8 cellular contexts compared by ENCODE assay signal in the genomic region with DNA sequence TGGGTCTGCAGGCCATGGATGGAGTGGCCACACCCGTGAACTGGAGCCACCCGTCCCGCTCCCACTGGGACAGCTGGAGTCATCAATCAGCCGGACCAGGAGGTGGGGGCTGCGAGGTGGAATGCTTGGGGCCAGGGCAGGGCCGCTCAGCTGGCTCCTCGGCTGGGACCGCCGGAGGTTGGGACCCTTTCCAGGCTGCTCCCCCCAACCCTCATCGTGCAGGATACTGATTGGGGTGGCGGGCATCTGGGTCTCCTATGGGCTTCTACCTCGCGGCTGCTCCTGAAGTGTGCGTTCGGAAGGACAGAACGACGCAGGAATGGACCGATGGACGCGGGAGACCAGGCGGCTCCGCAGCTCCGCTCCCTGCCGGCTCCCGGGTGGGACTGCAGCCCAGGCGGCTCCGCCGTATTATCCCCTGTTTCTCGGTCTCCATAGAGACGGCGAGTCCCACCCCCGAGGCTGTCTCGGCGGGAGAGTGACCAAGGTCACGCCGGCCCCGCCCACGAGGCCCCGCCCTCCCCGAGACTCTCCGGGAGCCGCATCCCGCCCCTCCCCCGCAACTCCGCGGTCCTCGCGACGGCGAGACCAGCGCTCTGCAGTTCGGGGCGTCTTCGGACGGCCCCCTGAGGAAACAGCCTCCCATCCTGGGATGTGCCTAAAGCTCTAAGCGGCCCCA. TPM values are rescaled to one million over a fixed set of nuclear protein-coding genes. Genes with fewer than 3 reads are reported as not detected.
A peak's percentile ranks its signal among the peaks of the same experiment; 100 is the strongest.
DNase-seq lines count a peak whose midpoint lies in the region; ATAC-seq and TF ChIP-seq lines count a peak whose summit lies in the region.

TSS of gene TPPP3 (minus strand) at position 388 of the 679 bp plus-strand sequence. CDS start 2,387 bp downstream, outside the sequence.

- H2BK5ac ChIP-seq in H9 (ENCODE audit: insufficient read length, low read length) = no peak within 1 kb of the TSS

- no peak within 1 kb of the TSS for H2BK120ac ChIP-seq in H9 (ENCODE audit: low read depth, low read length, poor library complexity, severe bottlenecking)

- H3K9ac ChIP-seq in H9 (ENCODE audit: extremely low read depth, insufficient read length, low read length) (no peak within 1 kb of the TSS), SK-N-SH (peak within 1 kb of the TSS; percentile 70)

- no peak within 1 kb of the TSS for H2BK15ac ChIP-seq in H9 (ENCODE audit: low read depth, low read length)

- no peak within 1 kb of the TSS for H2AK5ac ChIP-seq in H9 (ENCODE audit: insufficient read length, low read length)

- TF ChIP-seq CTCF in AG04450 (IDR thresholded peaks at IDR 0.05; ENCODE audit: low read depth, low read length) = peak; percentile 65
- peak; percentile 76 for TF ChIP-seq CTCF in H9 (conservative IDR thresholded peaks at IDR 0.05)
- peak; percentile 64 for TF ChIP-seq CTCF in SK-N-SH (IDR thresholded peaks at IDR 0.05)
- peak; percentile 77 for TF ChIP-seq CTCF in choroid plexus epithelial cell (conservative IDR thresholded peaks at IDR 0.05; ENCODE audit: low read depth, low read length)
- peak; percentile 21 to 63 (median 53) for TF ChIP-seq CTCF in sigmoid colon (IDR thresholded peaks at IDR 0.05)

- POLR2A ChIA-PET in AG04450 (lab: Yijun Ruan, JAX) = interaction anchor here (1.0 to 1.7 kb wide), 3 partner anchors 115 to 146 kb away, joined by 3 to 5 read pairs (median 4); partner anchors contain the start of gene FHOD1
- POLR2A ChIA-PET in SK-N-SH (lab: Yijun Ruan, JAX) = interaction anchor here (0.7 kb wide), 1 partner anchor 785 kb away, joined by 4 read pairs; no protein-coding TSS in a partner anchor

- DNase-seq in AG04450 (ENCODE audit: low read depth, low spot score) (no peak), H9 (peak; percentile 86), SK-N-SH (peak; percentile 98), choroid plexus epithelial cell (ENCODE audit: low read depth) (peak; percentile 86), iris pigment epithelial cell (ENCODE audit: low read depth) (peak; percentile 80), sigmoid colon (peak; percentile 95)

- no peak within 1 kb of the TSS; a peak in 1 of 7 replicates for H3K27ac Mint-ChIP-seq in H9

- peaks cover 14 to 34% of the 10 kb centered on the region in 2 experiments for H3K4me1 Mint-ChIP-seq in H9

- H4K91ac ChIP-seq in H9 (ENCODE audit: insufficient read length, low read depth, low read length) = no peak within 1 kb of the TSS

- no peak within 1 kb of the TSS for H3K23ac ChIP-seq in H9 (ENCODE audit: insufficient read length, low read depth, low read length)

- no peaks in the 10 kb centered on the region for H3K79me1 ChIP-seq in H9 (ENCODE audit: insufficient read depth, low read depth, low read length, poor library complexity, severe bottlenecking)

- peaks cover 3% of the 10 kb centered on the region for H3K23me2 ChIP-seq in H9 (ENCODE audit: insufficient read length, low read depth, low read length, poor library complexity, severe bottlenecking)

- no peak within 1 kb of the TSS for H3K56ac ChIP-seq in H9 (ENCODE audit: insufficient read length, low read depth, low read length)

- peak; percentile 49 for TF ChIP-seq RAD21 in SK-N-SH (IDR thresholded peaks at IDR 0.05; ENCODE audit: low read length)

- no CpG with 5 or more reads among the region's 56 CpGs for WGBS in H9 (ENCODE audit: extremely low coverage, insufficient read length, low lambda C conversion rate)
- 10% methylated on average over 30 of the region's 56 CpGs for WGBS in SK-N-SH (ENCODE audit: low lambda C conversion rate)
- 2 to 7% methylated on average over 56 of the region's 56 CpGs for whole genome bisulfite sequencing in sigmoid colon, 2 donors

- H3K27me3 Mint-ChIP-seq in H9 (ENCODE audit: low read depth) = peaks cover 78% of the 10 kb centered on the region

- H3K14ac ChIP-seq in H9 (ENCODE audit: insufficient read depth, low read length) = peak within 1 kb of the TSS; percentile 34

- TF ChIP-seq EP300 in SK-N-SH (IDR thresholded peaks at IDR 0.05; ENCODE audit: borderline replicate concordance in 1 of 2, low read depth in 1 of 2, low read length in 1 of 2) (no peak), sigmoid colon (IDR thresholded peaks at IDR 0.05) (no peak)

- no peaks in the 10 kb centered on the region for H3K36me3 ChIP-seq in SK-N-SH (replicated peaks in 1 of 2; ENCODE audit: control insufficient read depth in 1 of 2, insufficient read depth in 2 of 2, low read length in 1 of 2)
- H3K36me3 ChIP-seq in sigmoid colon = no peaks in the 10 kb centered on the region

- H2BK12ac ChIP-seq in H9 (ENCODE audit: insufficient read length, low read depth, low read length) = no peak within 1 kb of the TSS

- H2BK20ac ChIP-seq in H9 (ENCODE audit: low read depth, low read length, poor library complexity, severe bottlenecking) = no peak within 1 kb of the TSS

- CTCF ChIA-PET in AG04450 (lab: Charles Lee) (interaction anchor here (0.5 to 1.7 kb wide), 22 partner anchors 8 to 253 kb away, joined by 3 to 15 read pairs (median 4); no protein-coding TSS in a partner anchor), SK-N-SH (lab: Yijun Ruan, JAX) (interaction anchor here (0.6 to 2.2 kb wide), 20 partner anchors 9 to 133 kb away, joined by 3 to 15 read pairs (median 4); partner anchors contain the start of genes KCTD19, LRRC36 and ZDHHC1)

- no peaks in the 10 kb centered on the region for H4K20me1 ChIP-seq in H9 (ENCODE audit: control insufficient read depth, insufficient read depth, insufficient read length)
- no peaks in the 10 kb centered on the region for H4K20me1 ChIP-seq in SK-N-SH (ENCODE audit: insufficient read depth)

- no peak within 1 kb of the TSS for H3T11ph ChIP-seq in H9 (ENCODE audit: low read length)

- H3K4ac ChIP-seq in H9 (ENCODE audit: low read depth, low read length) = no peak within 1 kb of the TSS

- ATAC-seq in GM18909 (IDR thresholded peaks at IDR 0.05; ENCODE audit: poor library complexity, unreplicated experiment) = no peak
- no peak for ATAC-seq in GM18519 (IDR thresholded peaks at IDR 0.05; ENCODE audit: low FRiP score, unreplicated experiment)

- H3K27me3 ChIP-seq in AG04450 (ENCODE audit: control insufficient read depth, insufficient read depth, low read length) (peaks cover 7% of the 10 kb centered on the region), H9 (ENCODE audit: insufficient read depth, low read length) (peaks cover 25% of the 10 kb centered on the region; the same call in 1 of the 2 replicates), SK-N-SH (ENCODE audit: insufficient read depth) (no peaks in the 10 kb centered on the region), sigmoid colon (peaks cover 0 to 68% (median 26%) of the 10 kb centered on the region in 3 donors)

- H4K8ac ChIP-seq in H9 (replicated peaks; ENCODE audit: insufficient read length, low read depth, low read length) = no peak within 1 kb of the TSS

- intact Hi-C loops in sigmoid colon (cut with DNase I) = no loop called here

- H3K4me3 Mint-ChIP-seq in H9 = peak within 1 kb of the TSS; percentile 39 to 73

- H3K4me1 ChIP-seq in H9 (ENCODE audit: insufficient read depth, low read length) (no peaks in the 10 kb centered on the region), SK-N-SH (ENCODE audit: control insufficient read depth in 1 of 2, insufficient read depth in 2 of 2, low read depth in 1 of 2, low read length in 1 of 2) (peaks cover 10 to 50% of the 10 kb centered on the region in 2 experiments; a peak in 2 of 4 replicates), sigmoid colon (peaks cover 0 to 70% (median 56%) of the 10 kb centered on the region in 4 donors)

- H3F3A ChIP-seq in SK-N-SH (replicated peaks; ENCODE audit: insufficient read depth) = peaks cover 5% of the 10 kb centered on the region

- no peaks in the 10 kb centered on the region for H3K9me2 ChIP-seq in SK-N-SH

- H3K36me3 Mint-ChIP-seq in H9 (ENCODE audit: insufficient read depth in 1 of 3, low read depth in 3 of 3) = no peaks in the 10 kb centered on the region

- H3K9me3 ChIP-seq in AG04450 (ENCODE audit: control insufficient read depth, insufficient read depth, low read length) (peaks cover 5% of the 10 kb centered on the region; the same call in 1 of the 2 replicates), H9 (ENCODE audit: control insufficient read depth, low read depth, low read length) (no peaks in the 10 kb centered on the region), SK-N-SH (no peaks in the 10 kb centered on the region), sigmoid colon (no peaks in the 10 kb centered on the region)

- TF ChIP-seq POLR2A in sigmoid colon (IDR thresholded peaks at IDR 0.05) = no peak

- H3K27ac ChIP-seq in AG04450 (ENCODE audit: low read depth, low read length) (no peak within 1 kb of the TSS), H9 (ENCODE audit: insufficient read length, low read depth, low read length) (no peak within 1 kb of the TSS), SK-N-SH (ENCODE audit: low read depth in 2 of 2, low read length in 1 of 2) (peak within 1 kb of the TSS; percentile 64 to 65; a peak in 3 of 4 replicates), sigmoid colon (peak within 1 kb of the TSS; percentile 60 to 82 (median 64))

- peak within 1 kb of the TSS; percentile 63 for H3K18ac ChIP-seq in H9 (ENCODE audit: insufficient read length, low read depth, low read length)

- no peaks in the 10 kb centered on the region for H3K9me3 Mint-ChIP-seq in H9

- no peak within 1 kb of the TSS for H4K5ac ChIP-seq in H9 (ENCODE audit: insufficient read length, low read depth, low read length)

- H3K79me2 ChIP-seq in H9 (ENCODE audit: insufficient read depth, low read length) = no peaks in the 10 kb centered on the region
- H3K79me2 ChIP-seq in SK-N-SH (ENCODE audit: insufficient read depth) = no peaks in the 10 kb centered on the region

- H2AFZ ChIP-seq in H9 (ENCODE audit: low read length) (no peak within 1 kb of the TSS), SK-N-SH (ENCODE audit: low read depth) (peak within 1 kb of the TSS; percentile 85; the same call in 1 of the 2 replicates)

- H3K4me2 ChIP-seq in H9 (ENCODE audit: insufficient read depth, insufficient read length, low read length) (peak within 1 kb of the TSS; percentile 12), SK-N-SH (peak within 1 kb of the TSS; percentile 89)

- H3K4me3 ChIP-seq in AG04450 (ENCODE audit: low read depth, low read length) (peak within 1 kb of the TSS; percentile 54), SK-N-SH (ENCODE audit: low read depth in 2 of 2, low read length in 1 of 2) (peak within 1 kb of the TSS; percentile 55 to 59), choroid plexus epithelial cell (ENCODE audit: low read depth, low read length) (peak within 1 kb of the TSS; percentile 28), sigmoid colon (peak within 1 kb of the TSS; percentile 9 to 50 (median 38))

TF ChIP-seq in SK-N-SH, 30 proteins besides CTCF, POLR2A, EP300 and RAD21 (continues in another document):
- TF ChIP-seq YY1 (IDR thresholded peaks at IDR 0.05; ENCODE audit: low read depth) = no peak

RNA-seq across cellular contexts. Expression of gene TPPP3, which starts in this region (rescaled TPM):
- polyA plus RNA-seq in AG04450 (2011; rRNA removed) (1.5 TPM in 2 replicates), SK-N-SH (2012; rRNA removed) (33.5 and 36.2 TPM in 2 replicates), sigmoid colon (10 to 100 TPM in 1 of 3 donors, 1 to 10 TPM in 2; 2.4 to 13.6 (median 8.6) TPM)
- 0.70 TPM in 1 of 2 replicates, not detected in the other for polyA minus RNA-seq in AG04450 (2011; rRNA and poly(A)+ RNA removed)
- total RNA-seq in H9 (2021) (0.48 and 0.79 TPM in 2 replicates), sigmoid colon (10 to 100 TPM in 3 of 4 donors, 1 to 10 TPM in 1; 8.1 to 27.4 (median 16.9) TPM)
- 22.8 and 30.9 TPM in 2 replicates for polyA plus RNA-seq in SK-N-SH (2012; cell fraction: cytosol; rRNA removed)
- 21.8 and 23.5 TPM in 2 replicates for polyA plus RNA-seq in SK-N-SH (2012; cell fraction: nucleus; rRNA removed)

Comparison
In these comparisons a context has a peak if more than half of its experiments do, and no peak if none do; other contexts are left out.
1. Peak in DNase-seq and H3K4me2 ChIP-seq in H9; RNA of the gene not detected or under 1 TPM.
2. H3K27ac ChIP-seq: peak in SK-N-SH (2 of 2) and sigmoid colon (4 of 4); none in AG04450 (single experiment) and H9 (single experiment).
3. Peak in every context shown above with its lines, with median percentiles within 50 percentile points of each other: H3K4me3 ChIP-seq and CTCF ChIP-seq.